27 cellular contexts compared by ENCODE assay signal in genomic region chr12:41548926-41549325, GRCh38.
"Had no signal": no experiment of that assay in that cellular context is flagged by ENCODE, and none has a peak within 500 bp of the region (broad histone marks: within the 10 kb centered on the region; RNA-seq: fewer than 3 reads in every experiment).

No MANE protein-coding gene starts in this region.

- H3K9me3 ChIP-seq: body of pancreas, esophagus muscularis mucosa, gastrocnemius medialis, heart left ventricle had no signal

- H3K27me3 ChIP-seq: body of pancreas, esophagus muscularis mucosa, foreskin keratinocyte, gastrocnemius medialis, heart left ventricle had no signal

- DNase-seq: activated B cell treated with CpG ODN at 0.5 μM for 24 hours; activated CD4-positive, alpha-beta T cell treated with anti-CD3 and anti-CD28 coated beads for 48 hours; activated CD4-positive, alpha-beta T cell treated with anti-CD3 and anti-CD28 coated beads, Interleukin-2, amount 50 U/mL, for 1 hour; activated CD4-positive, alpha-beta T cell treated with anti-CD3 and anti-CD28 coated beads, Interleukin-2, amount 50 U/mL, for 48 hours; activated CD8-positive, alpha-beta memory T cell treated with anti-CD3 and anti-CD28 coated beads for 24 hours; activated CD8-positive, alpha-beta T cell treated with anti-CD3 and anti-CD28 coated beads for 36 hours; activated effector memory CD4-positive, alpha-beta T cell treated with Interleukin-2 at 50 U/mL for 16 hours; activated gamma-delta T cell treated with Interleukin-2 at 50 U/mL for 16 hours; activated naive CD4-positive, alpha-beta T cell treated with anti-CD3 and anti-CD28 coated beads, Interleukin-2, amount 50 U/mL, for 16 hours; activated naive CD4-positive, alpha-beta T cell treated with Interleukin-2 at 50 U/mL for 16 hours; activated T-cell treated with anti-CD3 and anti-CD28 coated beads, Interleukin-2, amount 50 U/mL, for 4 hours; amniotic stem cell; aorta; body of pancreas; caudate nucleus; cortex of kidney; dermis blood vessel endothelial cell; effector CD4-positive, alpha-beta T cell; effector memory CD8-positive, alpha-beta T cell; erythroblast; foreskin keratinocyte; gastrocnemius medialis; glutamatergic neuron; heart left ventricle; T1000; WERI-Rb-1 had no signal

- H3K4me3 ChIP-seq: body of pancreas, esophagus muscularis mucosa, gastrocnemius medialis, heart left ventricle had no signal

- H3K27ac ChIP-seq: body of pancreas, esophagus muscularis mucosa, foreskin keratinocyte, gastrocnemius medialis, heart left ventricle, WERI-Rb-1 had no signal

- H3K36me3 ChIP-seq: gastrocnemius medialis, heart left ventricle, WERI-Rb-1 had no signal

- H3K4me1 ChIP-seq: body of pancreas, gastrocnemius medialis, heart left ventricle had no signal
